ENCODE assay signal across 21 cellular contexts in the genomic region with DNA sequence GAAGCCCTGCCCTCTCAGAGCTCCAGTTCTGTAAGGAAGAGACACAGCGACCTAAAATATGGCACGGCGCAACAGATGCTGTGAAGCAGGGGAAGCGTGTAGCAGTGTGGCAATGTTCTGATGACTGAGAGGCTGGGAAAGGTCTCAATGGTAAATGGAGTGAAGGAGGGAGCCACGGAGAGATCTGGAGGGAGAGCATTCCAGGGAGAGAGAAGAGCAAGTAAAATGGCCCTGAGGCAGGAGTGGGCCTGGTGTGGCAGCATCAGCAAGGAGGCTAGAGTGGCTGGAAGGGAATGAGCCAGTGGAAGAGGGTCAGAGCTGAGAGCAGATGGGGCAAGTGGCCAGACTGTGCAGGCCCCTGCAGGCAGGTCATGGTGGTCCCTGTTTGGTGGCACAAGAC. TPM values are rescaled to one million over a fixed set of nuclear protein-coding genes. Genes with fewer than 3 reads are reported as not detected.
DNase-seq lines count a peak whose midpoint lies in the region; ATAC-seq, FAIRE-seq and TF ChIP-seq lines count a peak whose summit lies in the region.
"Had no signal": no experiment of that assay in that cellular context is flagged by ENCODE, and none has a peak within 500 bp of the region (broad histone marks: within the 10 kb centered on the region; RNA-seq: fewer than 3 reads in every experiment).

No MANE protein-coding gene starts in this region.

- no peak overlapping the region for H3K4me2 ChIP-seq in K562 (ENCODE audit: insufficient read depth, low read length)
- no peak overlapping the region for H3K4me2 ChIP-seq in trophoblast cell (ENCODE audit: low read length)

- no peak for TF ChIP-seq CTCF in activated CD8-positive, alpha-beta T cell treated with anti-CD3 and anti-CD28 coated beads for 36 hours (IDR thresholded peaks at IDR 0.05)
- TF ChIP-seq CTCF in K562 (IDR thresholded peaks at IDR 0.05 in 2 of 3, conservative IDR thresholded peaks at IDR 0.05 in 1 of 3; ENCODE audit: insufficient read depth in 2 of 3, low read depth in 1 of 3, low read length in 3 of 3) (no peak), breast epithelium (IDR thresholded peaks at IDR 0.05) (no peak)

- H3K79me1 ChIP-seq in trophoblast cell (ENCODE audit: low read length): no peaks in the 10 kb centered on the region

- ATAC-seq in activated CD8-positive, alpha-beta T cell treated with anti-CD3 and anti-CD28 coated beads, Interleukin-2, amount 10 ng/mL, durations not matched to agents 7 days and 5 days: no peak
- ATAC-seq in activated CD8-positive, alpha-beta T cell treated with anti-CD3 and anti-CD28 coated beads for 36 hours: no peak
- ATAC-seq in K562: no peak; the same call in 2 of the 3 replicates
- ATAC-seq: SK-N-SH treated with all-trans-retinoic acid at 6 μM for 48 hours had no signal

- H3K36me3 Mint-ChIP-seq in activated CD8-positive, alpha-beta T cell treated with anti-CD3 and anti-CD28 coated beads, Interleukin-2, amount 10 ng/mL, durations not matched to agents 7 days and 5 days (ENCODE audit: low read depth): peaks cover 5% of the 10 kb centered on the region
- H3K36me3 Mint-ChIP-seq in activated CD8-positive, alpha-beta T cell treated with anti-CD3 and anti-CD28 coated beads for 36 hours (ENCODE audit: low read depth): no peaks in the 10 kb centered on the region

- H3K14ac ChIP-seq in trophoblast cell (ENCODE audit: low read length): no peak overlapping the region

- POLR2A ChIA-PET in activated CD8-positive, alpha-beta T cell treated with anti-CD3 and anti-CD28 coated beads, Interleukin-2, amount 10 ng/mL, durations not matched to agents 7 days and 5 days (lab: Charles Lee): interaction anchor here (0.5 kb wide), 1 partner anchor 17 kb away, joined by 4 read pairs; a partner anchor contains a TSS
- POLR2A ChIA-PET in activated CD8-positive, alpha-beta T cell treated with anti-CD3 and anti-CD28 coated beads for 36 hours (lab: Charles Lee): interaction anchor here (1.1 kb wide), 1 partner anchor 36 kb away, joined by 4 read pairs; a partner anchor contains a TSS
- POLR2A ChIA-PET in K562 (lab: Yijun Ruan, JAX): interaction anchor here (0.6 to 1.5 kb wide), 3 partner anchors 10 to 36 kb away, joined by 3 to 6 read pairs (median 5); a partner anchor contains a TSS

- FAIRE-seq in K562 (lab: Jason Lieb, UNC): no peak
- FAIRE-seq: GM19239 had no signal

- no peaks in the 10 kb centered on the region for H3K9me3 Mint-ChIP-seq in activated CD8-positive, alpha-beta T cell treated with anti-CD3 and anti-CD28 coated beads, Interleukin-2, amount 10 ng/mL, durations not matched to agents 7 days and 5 days (ENCODE audit: insufficient read depth)
- H3K9me3 Mint-ChIP-seq in activated CD8-positive, alpha-beta T cell treated with anti-CD3 and anti-CD28 coated beads for 36 hours: no peaks in the 10 kb centered on the region
- H3K9me3 Mint-ChIP-seq: activated B cell treated with CpG ODN at 0.5 μM for 24 hours; central memory CD8-positive, alpha-beta T cell had no signal

- peaks cover 35% of the 10 kb centered on the region for H3K4me1 Mint-ChIP-seq in activated CD8-positive, alpha-beta T cell treated with anti-CD3 and anti-CD28 coated beads, Interleukin-2, amount 10 ng/mL, durations not matched to agents 7 days and 5 days (ENCODE audit: low read depth)
- peaks cover 15% of the 10 kb centered on the region for H3K4me1 Mint-ChIP-seq in activated CD8-positive, alpha-beta T cell treated with anti-CD3 and anti-CD28 coated beads for 36 hours (ENCODE audit: low read depth)

- no peaks in the 10 kb centered on the region for H3K9me1 ChIP-seq in K562 (ENCODE audit: control insufficient read depth, insufficient read depth, low read length)

- H3K4me1 ChIP-seq in K562 (replicated peaks in 1 of 2; ENCODE audit: control insufficient read depth in 2 of 2, insufficient read depth in 2 of 2, low read length in 2 of 2) (peaks cover 2 to 18% of the 10 kb centered on the region in 2 experiments; a peak in 2 of 5 replicates), trophoblast cell (ENCODE audit: control insufficient read depth in 1 of 2, insufficient read depth in 2 of 2, low read length in 2 of 2) (no peaks in the 10 kb centered on the region), breast epithelium (no peaks in the 10 kb centered on the region)

- no TSS peak for BruUV-seq in K562 (replicated peaks; lab: Mats Ljungman, UMichigan)

- H4K91ac ChIP-seq in trophoblast cell (ENCODE audit: low read depth, low read length): no peak overlapping the region

- H3K36me3 ChIP-seq in K562 (ENCODE audit: control insufficient read depth, insufficient read depth, low read length) (0 out of 3 replicates have a peak, but pooled peaks cover 1% of the 10 kb centered on the region), trophoblast cell (ENCODE audit: control insufficient read depth in 1 of 2, insufficient read depth in 2 of 2, low read length in 2 of 2) (peaks cover 0 to 1% of the 10 kb centered on the region in 2 experiments), breast epithelium (no peaks in the 10 kb centered on the region)

- no peak overlapping the region for H2BK5ac ChIP-seq in trophoblast cell (ENCODE audit: low read depth, low read length, poor library complexity)

- H3K4me3 ChIP-seq in K562 (no peak overlapping the region), trophoblast cell (ENCODE audit: low read depth, low read length) (no peak overlapping the region), breast epithelium (no peak overlapping the region)
- H3K4me3 ChIP-seq: heart right ventricle, skin epidermis had no signal

- peaks cover 4% of the 10 kb centered on the region for H3K27me3 Mint-ChIP-seq in activated CD8-positive, alpha-beta T cell treated with anti-CD3 and anti-CD28 coated beads, Interleukin-2, amount 10 ng/mL, durations not matched to agents 7 days and 5 days (ENCODE audit: low read depth)
- H3K27me3 Mint-ChIP-seq in activated CD8-positive, alpha-beta T cell treated with anti-CD3 and anti-CD28 coated beads for 36 hours: no peaks in the 10 kb centered on the region
- H3K27me3 Mint-ChIP-seq: activated B cell treated with CpG ODN at 0.5 μM for 24 hours; central memory CD8-positive, alpha-beta T cell had no signal

- H4K20me1 ChIP-seq in K562 (replicated peaks; ENCODE audit: control insufficient read depth, insufficient read depth, low read length): no peaks in the 10 kb centered on the region

- no peak overlapping the region for H3K4me3 Mint-ChIP-seq in activated CD8-positive, alpha-beta T cell treated with anti-CD3 and anti-CD28 coated beads, Interleukin-2, amount 10 ng/mL, durations not matched to agents 7 days and 5 days
- H3K4me3 Mint-ChIP-seq in activated CD8-positive, alpha-beta T cell treated with anti-CD3 and anti-CD28 coated beads for 36 hours: no peak overlapping the region
- H3K4me3 Mint-ChIP-seq: activated B cell treated with CpG ODN at 0.5 μM for 24 hours; central memory CD8-positive, alpha-beta T cell had no signal

- no peak overlapping the region for H3K18ac ChIP-seq in trophoblast cell (ENCODE audit: low read length)

- TF ChIP-seq POLR2A in K562 (conservative IDR thresholded peaks at IDR 0.05): no peak
- no peak for TF ChIP-seq POLR2A in breast epithelium (IDR thresholded peaks at IDR 0.05)

- H2AK5ac ChIP-seq in trophoblast cell (ENCODE audit: low read length): no peak overlapping the region

- no peak overlapping the region for H4K12ac ChIP-seq in trophoblast cell (ENCODE audit: low read depth, low read length)

- H3K23ac ChIP-seq in trophoblast cell (ENCODE audit: low read length): no peak overlapping the region

- TF ChIP-seq EP300 in K562 (IDR thresholded peaks at IDR 0.05; ENCODE audit: low read length): no peak

- in situ Hi-C loops in K562 (cut with MboI): loop anchor here (5.0 kb wide), 1 partner anchor 37 kb away; no protein-coding TSS in a partner anchor

- H2BK120ac ChIP-seq in trophoblast cell (ENCODE audit: insufficient read depth, low read length, poor library complexity): no peak overlapping the region

- H3K4ac ChIP-seq in trophoblast cell (ENCODE audit: low read depth, low read length): no peak overlapping the region

- peak overlapping the region; percentile 14 for H3K27ac Mint-ChIP-seq in activated CD8-positive, alpha-beta T cell treated with anti-CD3 and anti-CD28 coated beads, Interleukin-2, amount 10 ng/mL, durations not matched to agents 7 days and 5 days
- no peak overlapping the region for H3K27ac Mint-ChIP-seq in activated CD8-positive, alpha-beta T cell treated with anti-CD3 and anti-CD28 coated beads for 36 hours
- H3K27ac Mint-ChIP-seq: activated B cell treated with CpG ODN at 0.5 μM for 24 hours had no signal

- WGBS in K562 (ENCODE audit: insufficient coverage, low coverage, missing lambda C conversion rate): 42% methylated on average over 5 of the region's 5 CpGs
- no CpG with 5 or more reads among the region's 5 CpGs for WGBS in trophoblast cell (ENCODE audit: extremely low coverage, insufficient coverage, insufficient read length)

- H3K27ac ChIP-seq in K562 (ENCODE audit: extremely low read depth, low read depth, low read length): no peak overlapping the region
- H3K27ac ChIP-seq in trophoblast cell (ENCODE audit: low read depth, low read length): no peak overlapping the region
- no peak overlapping the region for H3K27ac ChIP-seq in breast epithelium
- H3K27ac ChIP-seq: epithelial cell of prostate, heart right ventricle had no signal

- H2AFZ ChIP-seq in K562 (ENCODE audit: low read depth, low read length): no peak overlapping the region
- H2AFZ ChIP-seq in trophoblast cell (ENCODE audit: insufficient read depth, low read length, poor library complexity): no peak overlapping the region

- no peaks in the 10 kb centered on the region for H3K27me3 ChIP-seq in K562 (ENCODE audit: control insufficient read depth in 2 of 2, insufficient read depth in 2 of 2, low read length in 2 of 2)
- H3K27me3 ChIP-seq in trophoblast cell (ENCODE audit: insufficient read depth, low read length): no peaks in the 10 kb centered on the region
- no peaks in the 10 kb centered on the region for H3K27me3 ChIP-seq in breast epithelium
- H3K27me3 ChIP-seq: heart right ventricle had no signal

- no peak for TF ChIP-seq RAD21 in K562 (CRISPR knock-in tag; conservative IDR thresholded peaks at IDR 0.05 in 1 of 2, IDR thresholded peaks at IDR 0.05 in 1 of 2)

- H3K79me2 ChIP-seq in K562 (ENCODE audit: control insufficient read depth, insufficient read depth, low read length) (no peaks in the 10 kb centered on the region), trophoblast cell (ENCODE audit: control insufficient read depth, insufficient read depth, low read length, poor library complexity) (no peaks in the 10 kb centered on the region)

- no peaks in the 10 kb centered on the region for H3K9me3 ChIP-seq in K562 (replicated peaks; ENCODE audit: control insufficient read depth, insufficient read depth, low read depth, low read length)
- no peaks in the 10 kb centered on the region for H3K9me3 ChIP-seq in trophoblast cell (ENCODE audit: insufficient read depth, low read depth, low read length)
- H3K9me3 ChIP-seq in breast epithelium: no peaks in the 10 kb centered on the region
- H3K9me3 ChIP-seq: heart right ventricle had no signal

- CTCF ChIA-PET in activated CD8-positive, alpha-beta T cell treated with anti-CD3 and anti-CD28 coated beads, Interleukin-2, amount 10 ng/mL, durations not matched to agents 7 days and 5 days (lab: Charles Lee): interaction anchor here (2.8 to 6.8 kb wide), 2 partner anchors 10 to 37 kb away, joined by 11 to 211 read pairs; no protein-coding TSS in a partner anchor
- CTCF ChIA-PET in activated CD8-positive, alpha-beta T cell treated with anti-CD3 and anti-CD28 coated beads for 36 hours (lab: Charles Lee): interaction anchor here (0.8 to 9.6 kb wide), 3 partner anchors 9 to 37 kb away, joined by 3 to 232 read pairs (median 3); no protein-coding TSS in a partner anchor
- CTCF ChIA-PET in K562 (lab: Yijun Ruan, JAX; ENCODE audit: low intra/inter-chr PET ratio): no interaction called here

- no peak for DNase-seq in activated CD8-positive, alpha-beta T cell treated with anti-CD3 and anti-CD28 coated beads, Interleukin-2, amount 10 ng/mL, durations not matched to agents 7 days and 5 days
- no peak for DNase-seq in activated CD8-positive, alpha-beta T cell treated with anti-CD3 and anti-CD28 coated beads for 36 hours
- DNase-seq in D341Med (ENCODE audit: low spot score) (peak; percentile 17), K562 (ENCODE audit: extremely low read depth in 1 of 4, low spot score in 3 of 4) (peak in 1 of 4 experiments; percentile 5), trophoblast cell (no peak), NCI-H2029 (lab: John Stamatoyannopoulos, UW) (no peak), NCI-H1105 treated with DMSO at 0.1 percent for 48 hours (lab: John Stamatoyannopoulos, UW) (no peak), breast epithelium (ENCODE audit: low spot score in 2 of 2) (no peak)
- DNase-seq: ACHN; activated B cell treated with CpG ODN at 0.5 μM for 24 hours; activated CD4-positive, alpha-beta T cell treated with anti-CD3 and anti-CD28 coated beads, Interleukin-2, amount 50 U/mL, for 48 hours; heart right ventricle; mammary epithelial cell; NCI-H2081; NCI-H226; NCI-H748 treated with DMSO at 0.1 percent for 48 hours had no signal

- H2BK12ac ChIP-seq in trophoblast cell (ENCODE audit: low read length): no peak overlapping the region

- intact Hi-C loops in activated CD8-positive, alpha-beta T cell treated with anti-CD3 and anti-CD28 coated beads for 36 hours (cut with micrococcal nuclease): no loop called here
- intact Hi-C loops in K562 (cut with micrococcal nuclease) (no loop called here), breast epithelium (cut with DNase I; ENCODE audit: low total_unique reads) (no loop called here)

- H3K9ac ChIP-seq in K562 (ENCODE audit: insufficient read depth in 1 of 2, low read depth in 2 of 2, low read length in 2 of 2): no peak overlapping the region
- peak overlapping the region; percentile 18 for H3K9ac ChIP-seq in trophoblast cell (ENCODE audit: low read length)

- H4K8ac ChIP-seq in trophoblast cell (ENCODE audit: low read depth, low read length): no peak overlapping the region

RNA-seq across cellular contexts. Expression of a gene that starts 16.4 kb away (rescaled TPM):
- total RNA-seq in activated CD8-positive, alpha-beta T cell treated with anti-CD3 and anti-CD28 coated beads, Interleukin-2, amount 10 ng/mL, durations not matched to agents 7 days and 5 days: 1 to 10 TPM; 1.9 to 2.8 TPM
- 1 to 10 TPM; 4.2 to 5.9 TPM for total RNA-seq in activated CD8-positive, alpha-beta T cell treated with anti-CD3 and anti-CD28 coated beads for 36 hours
- 2.7 and 4.6 TPM in 2 replicates for total RNA-seq in K562 (2011; cell fraction: chromatin; rRNA removed; ENCODE audit: low replicate concordance)
- total RNA-seq in K562 (2011; cell fraction: nucleolus; rRNA removed): 6.2 and 9.2 TPM in 2 replicates
- 6.4 and 6.9 TPM in 2 replicates for total RNA-seq in K562 (2011; cell fraction: nucleoplasm; rRNA removed)
- total RNA-seq in K562 (2014; rRNA removed): 14.1 and 17.7 TPM in 2 replicates
- 0.70 and 1.3 TPM in 2 replicates for total RNA-seq in K562 (2014; rRNA removed; fragmentation: Illumina TruSeq; extraction: Trizol)
- 2.6 and 3.2 TPM in 2 replicates for total RNA-seq in K562 (2015; rRNA removed; fragmentation: Illumina TruSeq; extraction: Trizol)
- 9.0 TPM in 2 replicates for total RNA-seq in K562 (2021)
- polyA plus RNA-seq in K562 (2011; rRNA removed): 1.6 and 3.3 TPM in 2 replicates
- polyA plus RNA-seq in K562 (2011; cell fraction: cytosol; rRNA removed): 4.5 and 6.6 TPM in 2 replicates
- 5.2 TPM in 2 replicates for polyA plus RNA-seq in K562 (2011; cell fraction: nucleus; rRNA removed)
- 4.2 and 4.7 TPM in 2 replicates for polyA plus RNA-seq in K562 (2012)
- 2.0 and 6.4 TPM in 2 replicates for polyA plus RNA-seq in K562 (2014; fragmentation: Illumina TruSeq; extraction: Trizol)
- under 1 TPM; 0.43 to 0.76 TPM for polyA plus RNA-seq in K562 (2014; fragmentation: Nextera tagmentation; extraction: Ambion mirVana)
- polyA plus RNA-seq in K562 (2014; rRNA removed): 4.9 and 6.8 TPM in 2 replicates
- polyA minus RNA-seq in K562 (2011; rRNA and poly(A)+ RNA removed): 0.15 and 0.25 TPM in 2 replicates
- 3.2 and 8.5 TPM in 2 replicates for polyA minus RNA-seq in K562 (2011; cell fraction: cytosol; rRNA and poly(A)+ RNA removed)
- polyA minus RNA-seq in K562 (2011; cell fraction: nucleus; rRNA and poly(A)+ RNA removed): 1.5 and 2.7 TPM in 2 replicates
- polyA plus RNA-seq in trophoblast cell (2013): 8.2 and 9.4 TPM in 2 replicates
- total RNA-seq in breast epithelium: 10 to 100 TPM; 17.3 to 40.2 (median 34.7) TPM

RNA-seq across cellular contexts. Expression of a gene that starts 31.7 kb away (rescaled TPM):
- 1 to 10 TPM; 7.5 to 8.4 TPM for total RNA-seq in activated CD8-positive, alpha-beta T cell treated with anti-CD3 and anti-CD28 coated beads, Interleukin-2, amount 10 ng/mL, durations not matched to agents 7 days and 5 days
- 10 to 100 TPM; 13.1 to 13.6 TPM for total RNA-seq in activated CD8-positive, alpha-beta T cell treated with anti-CD3 and anti-CD28 coated beads for 36 hours
- total RNA-seq in K562 (2011; cell fraction: chromatin; rRNA removed; ENCODE audit: low replicate concordance): 2.5 and 8.7 TPM in 2 replicates
- total RNA-seq in K562 (2011; cell fraction: nucleolus; rRNA removed): 5.9 and 8.0 TPM in 2 replicates
- 4.7 and 6.6 TPM in 2 replicates for total RNA-seq in K562 (2011; cell fraction: nucleoplasm; rRNA removed)
- 0.77 and 2.8 TPM in 2 replicates for total RNA-seq in K562 (2014; rRNA removed)
- total RNA-seq in K562 (2014; rRNA removed; fragmentation: Illumina TruSeq; extraction: Trizol): 0.38 and 1.1 TPM in 2 replicates
- total RNA-seq in K562 (2015; rRNA removed; fragmentation: Illumina TruSeq; extraction: Trizol): 1.2 and 1.7 TPM in 2 replicates
- total RNA-seq in K562 (2021): 2.2 and 4.0 TPM in 2 replicates
- 1.0 and 8.6 TPM in 2 replicates for polyA plus RNA-seq in K562 (2011; rRNA removed)
- polyA plus RNA-seq in K562 (2011; cell fraction: cytosol; rRNA removed): 2.7 and 9.7 TPM in 2 replicates
- polyA plus RNA-seq in K562 (2011; cell fraction: nucleus; rRNA removed): 3.4 and 18.3 TPM in 2 replicates
- 3.5 and 7.8 TPM in 2 replicates for polyA plus RNA-seq in K562 (2012)
- 1.4 and 1.6 TPM in 2 replicates for polyA plus RNA-seq in K562 (2014; fragmentation: Illumina TruSeq; extraction: Trizol)
- under 1 TPM; 0.11 to 0.18 TPM for polyA plus RNA-seq in K562 (2014; fragmentation: Nextera tagmentation; extraction: Ambion mirVana)
- 1.8 and 2.2 TPM in 2 replicates for polyA plus RNA-seq in K562 (2014; rRNA removed)
- polyA minus RNA-seq in K562 (2011; rRNA and poly(A)+ RNA removed): 0.56 and 3.3 TPM in 2 replicates
- polyA minus RNA-seq in K562 (2011; cell fraction: cytosol; rRNA and poly(A)+ RNA removed): 1.4 and 10.9 TPM in 2 replicates
- polyA minus RNA-seq in K562 (2011; cell fraction: nucleus; rRNA and poly(A)+ RNA removed): 0.40 and 2.1 TPM in 2 replicates
- polyA plus RNA-seq in trophoblast cell (2013): 35.6 and 38.5 TPM in 2 replicates
- total RNA-seq in breast epithelium: 100 to 1,000 TPM; 164 to 389 (median 199) TPM

RNA-seq across cellular contexts. Expression of a gene that starts 36.2 kb away (rescaled TPM):
- total RNA-seq in activated CD8-positive, alpha-beta T cell treated with anti-CD3 and anti-CD28 coated beads, Interleukin-2, amount 10 ng/mL, durations not matched to agents 7 days and 5 days: 100 to 1,000 TPM; 147 to 159 TPM
- 10 to 100 TPM; 75.6 to 79.4 TPM for total RNA-seq in activated CD8-positive, alpha-beta T cell treated with anti-CD3 and anti-CD28 coated beads for 36 hours
- 37.6 and 115 TPM in 2 replicates for total RNA-seq in K562 (2011; cell fraction: chromatin; rRNA removed; ENCODE audit: low replicate concordance)
- total RNA-seq in K562 (2011; cell fraction: nucleolus; rRNA removed): 84.5 and 91.1 TPM in 2 replicates
- 70.0 and 84.8 TPM in 2 replicates for total RNA-seq in K562 (2011; cell fraction: nucleoplasm; rRNA removed)
- total RNA-seq in K562 (2014; rRNA removed): 153 and 184 TPM in 2 replicates
- total RNA-seq in K562 (2014; rRNA removed; fragmentation: Illumina TruSeq; extraction: Trizol): 29.5 and 44.9 TPM in 2 replicates
- 109 and 112 TPM in 2 replicates for total RNA-seq in K562 (2015; rRNA removed; fragmentation: Illumina TruSeq; extraction: Trizol)
- total RNA-seq in K562 (2021): 118 and 130 TPM in 2 replicates
- polyA plus RNA-seq in K562 (2011; rRNA removed): 79.9 and 94.3 TPM in 2 replicates
- 138 and 295 TPM in 2 replicates for polyA plus RNA-seq in K562 (2011; cell fraction: cytosol; rRNA removed)
- 106 and 158 TPM in 2 replicates for polyA plus RNA-seq in K562 (2011; cell fraction: nucleus; rRNA removed)
- polyA plus RNA-seq in K562 (2012): 116 and 136 TPM in 2 replicates
- 56.7 and 111 TPM in 2 replicates for polyA plus RNA-seq in K562 (2014; fragmentation: Illumina TruSeq; extraction: Trizol)
- 10 to 100 TPM; 14.4 to 42.1 TPM for polyA plus RNA-seq in K562 (2014; fragmentation: Nextera tagmentation; extraction: Ambion mirVana)
- polyA plus RNA-seq in K562 (2014; rRNA removed): 147 and 151 TPM in 2 replicates
- polyA minus RNA-seq in K562 (2011; rRNA and poly(A)+ RNA removed): 47.8 and 60.4 TPM in 2 replicates
- polyA minus RNA-seq in K562 (2011; cell fraction: cytosol; rRNA and poly(A)+ RNA removed): 60.8 and 65.8 TPM in 2 replicates
- polyA minus RNA-seq in K562 (2011; cell fraction: nucleus; rRNA and poly(A)+ RNA removed): 29.6 and 41.9 TPM in 2 replicates
- 47.8 and 53.3 TPM in 2 replicates for polyA plus RNA-seq in trophoblast cell (2013)
- 10 to 100 TPM; 54.7 to 60.0 (median 57.4) TPM for total RNA-seq in breast epithelium

RNA-seq across cellular contexts. Expression of a gene that starts 37.0 kb away (rescaled TPM):
- 1 to 10 TPM; 1.5 to 1.9 TPM for total RNA-seq in activated CD8-positive, alpha-beta T cell treated with anti-CD3 and anti-CD28 coated beads, Interleukin-2, amount 10 ng/mL, durations not matched to agents 7 days and 5 days
- 1 to 10 TPM; 1.5 TPM for total RNA-seq in activated CD8-positive, alpha-beta T cell treated with anti-CD3 and anti-CD28 coated beads for 36 hours
- 2.2 TPM in 1 of 2 replicates, not detected in the other for total RNA-seq in K562 (2011; cell fraction: chromatin; rRNA removed; ENCODE audit: low replicate concordance)
- 3.0 and 4.7 TPM in 2 replicates for total RNA-seq in K562 (2011; cell fraction: nucleolus; rRNA removed)
- total RNA-seq in K562 (2011; cell fraction: nucleoplasm; rRNA removed): 2.6 and 2.9 TPM in 2 replicates
- total RNA-seq in K562 (2014; rRNA removed) (0.73 and 2.3 TPM in 2 replicates), K562 (2014; rRNA removed; fragmentation: Illumina TruSeq; extraction: Trizol) (0.33 TPM in 1 of 2 replicates, not detected in the other), K562 (2015; rRNA removed; fragmentation: Illumina TruSeq; extraction: Trizol) (0.65 and 0.94 TPM in 2 replicates), K562 (2021) (1.1 TPM in 2 replicates), breast epithelium (10 to 100 TPM in 2 of 3 donors, under 1 TPM in 1; 0.32 to 16.1 (median 10.2) TPM)
- polyA plus RNA-seq in K562 (2011; rRNA removed) (0.13 and 0.20 TPM in 2 replicates), K562 (2014; fragmentation: Illumina TruSeq; extraction: Trizol) (0.12 and 0.36 TPM in 2 replicates), K562 (2014; fragmentation: Nextera tagmentation; extraction: Ambion mirVana) (under 1 TPM; 0.06 to 0.11 TPM), K562 (2014; rRNA removed) (1.1 and 1.4 TPM in 2 replicates)
- 0.29 and 1.2 TPM in 2 replicates for polyA plus RNA-seq in K562 (2011; cell fraction: cytosol; rRNA removed)
- polyA plus RNA-seq in K562 (2011; cell fraction: nucleus; rRNA removed): 0.44 and 0.55 TPM in 2 replicates
- polyA plus RNA-seq in K562 (2012): 0.35 and 0.48 TPM in 2 replicates
- polyA minus RNA-seq in K562 (2011; rRNA and poly(A)+ RNA removed): 0.33 and 0.46 TPM in 2 replicates
- polyA minus RNA-seq in K562 (2011; cell fraction: cytosol; rRNA and poly(A)+ RNA removed): 1.4 and 1.5 TPM in 2 replicates
- polyA minus RNA-seq in K562 (2011; cell fraction: nucleus; rRNA and poly(A)+ RNA removed): 2.2 and 2.6 TPM in 2 replicates
- polyA plus RNA-seq in trophoblast cell (2013): 5.6 and 6.7 TPM in 2 replicates

RNA-seq across cellular contexts. Expression of a gene that starts 46.8 kb away (rescaled TPM):
- total RNA-seq in activated CD8-positive, alpha-beta T cell treated with anti-CD3 and anti-CD28 coated beads, Interleukin-2, amount 10 ng/mL, durations not matched to agents 7 days and 5 days: 10 to 100 TPM; 39.4 to 39.9 TPM
- 10 to 100 TPM; 16.0 to 17.8 TPM for total RNA-seq in activated CD8-positive, alpha-beta T cell treated with anti-CD3 and anti-CD28 coated beads for 36 hours
- total RNA-seq in K562 (2011; cell fraction: chromatin; rRNA removed; ENCODE audit: low replicate concordance): 7.0 and 14.7 TPM in 2 replicates
- total RNA-seq in K562 (2011; cell fraction: nucleolus; rRNA removed): 4.5 and 4.9 TPM in 2 replicates
- 5.6 and 6.6 TPM in 2 replicates for total RNA-seq in K562 (2011; cell fraction: nucleoplasm; rRNA removed)
- total RNA-seq in K562 (2014; rRNA removed) (1.5 and 2.8 TPM in 2 replicates), K562 (2014; rRNA removed; fragmentation: Illumina TruSeq; extraction: Trizol) (0.29 and 0.33 TPM in 2 replicates), K562 (2015; rRNA removed; fragmentation: Illumina TruSeq; extraction: Trizol) (0.98 and 1.7 TPM in 2 replicates), K562 (2021) (18.8 and 21.1 TPM in 2 replicates), breast epithelium (1 to 10 TPM; 6.2 to 8.8 (median 6.3) TPM)
- polyA plus RNA-seq in K562 (2011; rRNA removed) (0.24 and 0.57 TPM in 2 replicates), K562 (2014; fragmentation: Illumina TruSeq; extraction: Trizol) (3.0 and 6.1 TPM in 2 replicates), K562 (2014; fragmentation: Nextera tagmentation; extraction: Ambion mirVana) (under 1 TPM; 0.01 TPM), K562 (2014; rRNA removed) (4.7 and 7.0 TPM in 2 replicates)
- 0.13 and 0.40 TPM in 2 replicates for polyA plus RNA-seq in K562 (2011; cell fraction: cytosol; rRNA removed)
- polyA plus RNA-seq in K562 (2011; cell fraction: nucleus; rRNA removed): 1.9 and 3.1 TPM in 2 replicates
- polyA plus RNA-seq in K562 (2012): 8.8 and 10.2 TPM in 2 replicates
- polyA minus RNA-seq in K562 (2011; rRNA and poly(A)+ RNA removed): 0.21 and 0.25 TPM in 2 replicates
- 3.7 and 5.3 TPM in 2 replicates for polyA minus RNA-seq in K562 (2011; cell fraction: cytosol; rRNA and poly(A)+ RNA removed)
- polyA minus RNA-seq in K562 (2011; cell fraction: nucleus; rRNA and poly(A)+ RNA removed): 0.81 and 3.3 TPM in 2 replicates
- 12.9 and 13.4 TPM in 2 replicates for polyA plus RNA-seq in trophoblast cell (2013)

Comparison
In these comparisons a context has a peak if more than half of its experiments do, and no peak if none do; other contexts are left out.
1. RNA of a gene that starts 31.7 kb away (total RNA-seq): 164 to 389 TPM in breast epithelium; 13.1 to 13.6 TPM in activated CD8-positive, alpha-beta T cell treated with anti-CD3 and anti-CD28 coated beads for 36 hours, 7.5 to 8.4 TPM in activated CD8-positive, alpha-beta T cell treated with anti-CD3 and anti-CD28 coated beads, Interleukin-2, amount 10 ng/mL, durations not matched to agents 7 days and 5 days and 0.38 to 8.7 TPM in K562; every median in the first group is over 10 times any median in the second.